In the genomic region with DNA sequence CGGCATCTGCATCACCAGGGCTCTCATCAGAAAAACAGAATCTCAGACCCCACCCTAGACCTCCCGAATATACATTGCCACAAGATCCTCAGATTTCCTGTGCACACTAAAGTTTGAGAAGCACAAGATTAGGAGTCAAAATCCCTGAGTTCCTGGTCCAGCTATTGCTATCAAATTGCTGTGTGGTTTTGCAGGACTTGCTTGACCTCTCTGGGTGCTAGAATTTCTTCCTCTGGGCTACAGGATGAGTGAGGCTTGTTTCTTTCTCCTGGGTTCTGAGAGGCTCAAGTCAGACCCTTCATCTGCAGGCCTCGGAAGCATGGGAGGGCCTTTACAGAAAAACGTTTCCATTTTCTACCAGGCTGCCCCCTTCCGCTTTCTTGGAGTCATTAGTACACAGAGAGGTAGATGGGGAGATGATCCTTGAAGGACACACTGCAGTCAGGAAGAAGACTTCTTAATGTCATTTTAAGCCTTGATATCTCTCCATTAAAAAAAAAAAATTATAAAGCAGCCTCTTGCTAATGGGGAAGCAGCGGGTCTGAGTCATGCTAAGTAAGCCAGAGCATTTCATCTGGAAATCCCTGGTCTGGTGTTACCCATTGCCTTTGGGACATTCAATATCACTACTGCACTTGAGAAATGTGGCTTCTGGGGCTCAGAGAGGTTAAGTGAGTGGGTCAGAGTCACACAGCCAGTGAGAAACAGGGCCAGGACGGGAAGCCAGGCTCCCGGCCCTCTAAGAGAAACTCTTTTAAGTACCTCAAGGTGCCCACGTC, we compare ENCODE assay signal across 15 cellular contexts.
A peak's percentile ranks its signal among the peaks of the same experiment; 100 is the strongest.
DNase-seq lines count a peak whose midpoint lies in the region; ATAC-seq and TF ChIP-seq lines count a peak whose summit lies in the region.
"Had no signal": no experiment of that assay in that cellular context is flagged by ENCODE, and none has a peak within 500 bp of the region (broad histone marks: within the 10 kb centered on the region; RNA-seq: fewer than 3 reads in every experiment).

No MANE protein-coding gene starts in this region.

- no peak overlapping the region for H3K4ac ChIP-seq in IMR-90 (ENCODE audit: low read depth, low read length)

- no peaks in the 10 kb centered on the region for H4K20me1 ChIP-seq in IMR-90 (ENCODE audit: insufficient read depth, low read length)

- no peak overlapping the region for H2BK120ac ChIP-seq in IMR-90 (ENCODE audit: low read depth, low read length)

- in situ Hi-C loops in IMR-90 (cut with MboI; ENCODE audit: low sequenced_read_pairs): no loop called here

- H4K5ac ChIP-seq in IMR-90 (ENCODE audit: low read depth, low read length): no peak overlapping the region

- POLR2A ChIA-PET in IMR-90 (lab: Charles Lee; ENCODE audit: unreplicated experiment): no interaction called here
- POLR2A ChIA-PET in GM10248 (lab: Yijun Ruan, JAX): no interaction called here

- no peaks in the 10 kb centered on the region for H3K27me3 ChIP-seq in IMR-90 (ENCODE audit: control insufficient read depth, insufficient read depth, low read length)

- H3K4me3 ChIP-seq in IMR-90 (ENCODE audit: insufficient read depth, low read depth, low read length) (no peak overlapping the region), choroid plexus epithelial cell (ENCODE audit: low read depth, low read length) (no peak overlapping the region)
- H3K4me3 ChIP-seq: PC-9, SK-N-MC had no signal

- peaks cover 8% of the 10 kb centered on the region for H3K9me1 ChIP-seq in IMR-90 (ENCODE audit: insufficient read depth, low read length)

- no peak overlapping the region for H3K23ac ChIP-seq in IMR-90 (ENCODE audit: low read depth, low read length)

- no peak overlapping the region for H2BK15ac ChIP-seq in IMR-90 (ENCODE audit: low read depth, low read length)

- no peaks in the 10 kb centered on the region for H3K9me3 ChIP-seq in IMR-90 (ENCODE audit: control insufficient read depth, insufficient read depth, low read length)
- H3K9me3 ChIP-seq: Caco-2 had no signal

- no CpG with 5 or more reads among the region's 9 CpGs for WGBS in IMR-90 (ENCODE audit: extremely low coverage in 2 of 2, insufficient read length in 1 of 2), 2 experiments

- BruUV-seq in IMR-90 (replicated peaks; lab: Mats Ljungman, UMichigan): no TSS peak

- no peak overlapping the region for H3K27ac ChIP-seq in IMR-90 (ENCODE audit: insufficient read depth, low read length)
- H3K27ac ChIP-seq: PC-9, SK-N-MC had no signal

- no peak overlapping the region for H2BK20ac ChIP-seq in IMR-90 (ENCODE audit: low read depth, low read length)

- no peak overlapping the region for H4K91ac ChIP-seq in IMR-90 (ENCODE audit: insufficient read depth, low read depth, low read length)

- H3K9me3 Mint-ChIP-seq in activated T-helper 17 cell treated with anti-CD3 and anti-CD28 coated beads, Interleukin-2, amount 50 U/mL, for 72 hours: no peaks in the 10 kb centered on the region
- H3K9me3 Mint-ChIP-seq: central memory CD8-positive, alpha-beta T cell; nephron progenitor cell had no signal

- TF ChIP-seq RAD21 in IMR-90 (IDR thresholded peaks at IDR 0.05; ENCODE audit: low read length): no peak

- no peak overlapping the region for H4K8ac ChIP-seq in IMR-90 (ENCODE audit: low read depth in 2 of 2, low read length in 2 of 2)

- no peak overlapping the region for H3K4me2 ChIP-seq in IMR-90 (ENCODE audit: low read depth, low read length)
- H3K4me2 ChIP-seq: PC-9 had no signal

- no peaks in the 10 kb centered on the region for H3K36me3 ChIP-seq in IMR-90 (ENCODE audit: control insufficient read depth, insufficient read depth, low read length)

- H3K36me3 Mint-ChIP-seq in activated T-helper 17 cell treated with anti-CD3 and anti-CD28 coated beads, Interleukin-2, amount 50 U/mL, for 72 hours (ENCODE audit: low read depth): no peaks in the 10 kb centered on the region

- no peak overlapping the region for H2AK5ac ChIP-seq in IMR-90 (ENCODE audit: low read depth, low read length)

- H3K79me1 ChIP-seq in IMR-90 (ENCODE audit: low read depth in 1 of 2, low read length in 2 of 2): no peaks in the 10 kb centered on the region

- peak; percentile 30 for DNase-seq in AG08396 (ENCODE audit: low spot score)
- DNase-seq in IMR-90: peak; percentile 70
- peak; percentile 28 for DNase-seq in choroid plexus epithelial cell (ENCODE audit: low read depth)
- peak; percentile 8 for DNase-seq in non-pigmented ciliary epithelial cell (ENCODE audit: low read depth)
- DNase-seq in GM10248 (ENCODE audit: extremely low spot score): no peak
- no peak for DNase-seq in stimulated activated naive CD8-positive, alpha-beta T cell treated with anti-CD3 and anti-CD28 coated beads, Interleukin-15, Interleukin-2, amounts not matched to agents 100 U/mL and 50 U/mL, for 24 hours
- DNase-seq in stimulated activated CD4-positive, alpha-beta T cell treated with anti-CD3 and anti-CD28 coated beads, Interleukin-1b, Interleukin-23, amount 100 ng/mL, for 48 hours: no peak
- DNase-seq: activated CD4-positive, alpha-beta T cell treated with anti-CD3 and anti-CD28 coated beads for 48 hours; activated naive CD4-positive, alpha-beta T cell treated with anti-CD3 and anti-CD28 coated beads, Interleukin-2, amount 50 U/mL, for 16 hours; Caco-2; nephron progenitor cell; PC-9 had no signal

- H3K4me1 ChIP-seq in IMR-90 (ENCODE audit: control insufficient read depth, insufficient read depth, low read length): 0 out of 2 replicates have a peak, but pooled peaks cover 2% of the 10 kb centered on the region

- dilution Hi-C loops in IMR-90 (cut with HindIII; ENCODE audit: low sequenced_read_pairs, unreplicated experiment): no loop called here

- CTCF ChIA-PET in IMR-90 (lab: Yijun Ruan, JAX) (no interaction called here), GM10248 (lab: Yijun Ruan, JAX) (no interaction called here)

- intact Hi-C loops in IMR-90 (cut with micrococcal nuclease): no loop called here

- ATAC-seq in IMR-90 (ENCODE audit: low read depth): peak; percentile 51; the same call in 1 of the 2 replicates
- no peak for ATAC-seq in activated T-helper 17 cell treated with anti-CD3 and anti-CD28 coated beads, Interleukin-2, amount 50 U/mL, for 72 hours (replicated peaks)
- no peak for ATAC-seq in stimulated activated naive CD8-positive, alpha-beta T cell treated with anti-CD3 and anti-CD28 coated beads, Interleukin-15, Interleukin-2, amounts not matched to agents 100 U/mL and 50 U/mL, for 24 hours

- H2BK5ac ChIP-seq in IMR-90 (ENCODE audit: low read depth, low read length, poor library complexity, severe bottlenecking): no peak overlapping the region

- TF ChIP-seq CTCF in IMR-90 (conservative IDR thresholded peaks at IDR 0.05; ENCODE audit: low read depth, low read length) (no peak), choroid plexus epithelial cell (conservative IDR thresholded peaks at IDR 0.05; ENCODE audit: low read depth, low read length) (no peak), GM10248 (IDR thresholded peaks at IDR 0.05; ENCODE audit: control extremely low read depth, extremely low read depth, low read depth, missing control alignments) (no peak)

- H3K18ac ChIP-seq in IMR-90 (ENCODE audit: low read depth, low read length): no peak overlapping the region

- H3K14ac ChIP-seq in IMR-90 (replicated peaks; ENCODE audit: low read depth, low read length): no peak overlapping the region

- H3K4me1 Mint-ChIP-seq in activated T-helper 17 cell treated with anti-CD3 and anti-CD28 coated beads, Interleukin-2, amount 50 U/mL, for 72 hours: no peaks in the 10 kb centered on the region
- H3K4me1 Mint-ChIP-seq: central memory CD8-positive, alpha-beta T cell had no signal

- H3K56ac ChIP-seq in IMR-90 (ENCODE audit: extremely low read depth, insufficient read depth, low read length): no peak overlapping the region

- H2AK9ac ChIP-seq in IMR-90 (replicated peaks; ENCODE audit: low read depth, low read length, poor library complexity): no peak overlapping the region

- peaks cover 5% of the 10 kb centered on the region for H3K27me3 Mint-ChIP-seq in activated T-helper 17 cell treated with anti-CD3 and anti-CD28 coated beads, Interleukin-2, amount 50 U/mL, for 72 hours
- H3K27me3 Mint-ChIP-seq: central memory CD8-positive, alpha-beta T cell had no signal

- no peak overlapping the region for H2AFZ ChIP-seq in IMR-90 (replicated peaks; ENCODE audit: low read length, poor library complexity)
- H2AFZ ChIP-seq: PC-9 had no signal

- no peak overlapping the region for H3K27ac Mint-ChIP-seq in activated T-helper 17 cell treated with anti-CD3 and anti-CD28 coated beads, Interleukin-2, amount 50 U/mL, for 72 hours
- H3K27ac Mint-ChIP-seq: nephron progenitor cell had no signal

- H3K9ac ChIP-seq in IMR-90 (ENCODE audit: low read depth, low read length): no peak overlapping the region

- no peak overlapping the region for H3K4me3 Mint-ChIP-seq in activated T-helper 17 cell treated with anti-CD3 and anti-CD28 coated beads, Interleukin-2, amount 50 U/mL, for 72 hours
- H3K4me3 Mint-ChIP-seq: central memory CD8-positive, alpha-beta T cell; nephron progenitor cell had no signal

- TF ChIP-seq POLR2A in IMR-90 (IDR thresholded peaks at IDR 0.05; ENCODE audit: low read depth, low read length): no peak

TF ChIP-seq in IMR-90, 13 proteins besides CTCF, POLR2A, EP300 and RAD21:
- TF ChIP-seq MXI1 (IDR thresholded peaks at IDR 0.05; ENCODE audit: borderline replicate concordance, low read depth, low read length) (no peak), SMC3 (IDR thresholded peaks at IDR 0.05; ENCODE audit: low read depth, low read length) (no peak), MAFK (IDR thresholded peaks at IDR 0.05; ENCODE audit: low read depth, low read length) (no peak)

Comparison
In these comparisons a context has a peak if more than half of its experiments do, and no peak if none do; other contexts are left out.
1. DNase-seq: peak in AG08396 (single experiment), IMR-90 (single experiment), choroid plexus epithelial cell (single experiment) and non-pigmented ciliary epithelial cell (single experiment); none in GM10248 (single experiment), stimulated activated naive CD8-positive, alpha-beta T cell treated with anti-CD3 and anti-CD28 coated beads, Interleukin-15, Interleukin-2, amounts not matched to agents 100 U/mL and 50 U/mL, for 24 hours (single experiment) and stimulated activated CD4-positive, alpha-beta T cell treated with anti-CD3 and anti-CD28 coated beads, Interleukin-1b, Interleukin-23, amount 100 ng/mL, for 48 hours (single experiment).